In genomic region chr3:73188707-73189106, GRCh38 we compare ENCODE assay signal across 19 cellular contexts.
DNase-seq lines count a peak whose midpoint lies in the region; ATAC-seq and TF ChIP-seq lines count a peak whose summit lies in the region.
"Had no signal": no experiment of that assay in that cellular context is flagged by ENCODE, and none has a peak within 500 bp of the region (broad histone marks: within the 10 kb centered on the region; RNA-seq: fewer than 3 reads in every experiment).

No MANE protein-coding gene starts in this region.

- H3K4me1 Mint-ChIP-seq in glutamatergic neuron (ENCODE audit: low read depth, unreplicated experiment) = peaks cover 36% of the 10 kb centered on the region
- H3K4me1 Mint-ChIP-seq in activated T-cell treated with anti-CD3 and anti-CD28 coated beads, Interleukin-2, amount 50 U/mL, for 72 hours (ENCODE audit: low read depth) = no peaks in the 10 kb centered on the region
- H3K4me1 Mint-ChIP-seq: naive thymus-derived CD8-positive, alpha-beta T cell; stimulated activated naive CD8-positive, alpha-beta T cell treated with anti-CD3 and anti-CD28 coated beads, Interleukin-15, amount 100 ng/mL, for 72 hours had no signal

- DNase-seq in DMS53 treated with DMSO at 0.1 percent for 48 hours (lab: John Stamatoyannopoulos, UW; ENCODE audit: unreplicated experiment) = peak; percentile 48
- peak; percentile 16 for DNase-seq in NCI-H1694 treated with DMSO at 0.1 percent for 48 hours (lab: John Stamatoyannopoulos, UW)
- peak; percentile 84 for DNase-seq in NCI-H69 (lab: John Stamatoyannopoulos, UW)
- DNase-seq in glutamatergic neuron = no peak
- no peak for DNase-seq in activated CD4-positive, alpha-beta T cell treated with anti-CD3 and anti-CD28 coated beads, Interleukin-2, amount 50 U/mL, for 1 hour
- DNase-seq in activated T-cell treated with anti-CD3 and anti-CD28 coated beads, Interleukin-2, amount 50 U/mL, for 72 hours = no peak
- no peak for DNase-seq in NCI-H345 (lab: John Stamatoyannopoulos, UW)
- DNase-seq: activated CD4-positive, alpha-beta T cell treated with anti-CD3 and anti-CD28 coated beads for 4 hours; activated T-cell treated with anti-CD3 and anti-CD28 coated beads, Interleukin-2, amount 50 U/mL, for 4 hours; Kasumi-1; MV-4-11; naive thymus-derived CD8-positive, alpha-beta T cell; NCI-H2029; NCI-H526 treated with DMSO at 0.1 percent for 48 hours; stimulated activated naive CD8-positive, alpha-beta T cell treated with anti-CD3 and anti-CD28 coated beads, Interleukin-15, amount 100 ng/mL, for 72 hours; uterus had no signal

- peaks cover 16% of the 10 kb centered on the region for H3K9me3 Mint-ChIP-seq in glutamatergic neuron (ENCODE audit: unreplicated experiment)
- H3K9me3 Mint-ChIP-seq in activated T-cell treated with anti-CD3 and anti-CD28 coated beads, Interleukin-2, amount 50 U/mL, for 72 hours = peaks cover 0 to 3% of the 10 kb centered on the region in 2 donors
- H3K9me3 Mint-ChIP-seq: activated T-cell treated with anti-CD3 and anti-CD28 coated beads, Interleukin-2, amount 50 U/mL, for 4 hours; stimulated activated naive CD8-positive, alpha-beta T cell treated with anti-CD3 and anti-CD28 coated beads, Interleukin-15, amount 100 ng/mL, for 72 hours had no signal

- peaks cover 5% of the 10 kb centered on the region for H3K27me3 Mint-ChIP-seq in glutamatergic neuron (ENCODE audit: unreplicated experiment)
- H3K27me3 Mint-ChIP-seq in activated T-cell treated with anti-CD3 and anti-CD28 coated beads, Interleukin-2, amount 50 U/mL, for 72 hours (ENCODE audit: low read depth) = peaks cover 23% of the 10 kb centered on the region

- H3K36me3 Mint-ChIP-seq in glutamatergic neuron (ENCODE audit: unreplicated experiment) = no peaks in the 10 kb centered on the region
- H3K36me3 Mint-ChIP-seq in activated T-cell treated with anti-CD3 and anti-CD28 coated beads, Interleukin-2, amount 50 U/mL, for 72 hours (ENCODE audit: insufficient read depth in 2 of 2) = no peaks in the 10 kb centered on the region
- H3K36me3 Mint-ChIP-seq: mesothelial cell of epicardium; naive thymus-derived CD8-positive, alpha-beta T cell had no signal

- peak overlapping the region; percentile 77 for H3K27ac Mint-ChIP-seq in glutamatergic neuron (ENCODE audit: unreplicated experiment)
- H3K27ac Mint-ChIP-seq in activated T-cell treated with anti-CD3 and anti-CD28 coated beads, Interleukin-2, amount 50 U/mL, for 72 hours = no peak overlapping the region
- H3K27ac Mint-ChIP-seq: mesothelial cell of epicardium; naive thymus-derived CD8-positive, alpha-beta T cell had no signal

- ATAC-seq in GM21786 (IDR thresholded peaks at IDR 0.05; ENCODE audit: unreplicated experiment) = no peak
- ATAC-seq in activated T-cell treated with anti-CD3 and anti-CD28 coated beads, Interleukin-2, amount 50 U/mL, for 72 hours (replicated peaks in 1 of 2) = no peak
- ATAC-seq: activated T-cell treated with anti-CD3 and anti-CD28 coated beads, Interleukin-2, amount 50 U/mL, for 4 hours; HepG2; naive thymus-derived CD8-positive, alpha-beta T cell; stimulated activated naive CD8-positive, alpha-beta T cell treated with anti-CD3 and anti-CD28 coated beads, Interleukin-15, amount 100 ng/mL, for 72 hours had no signal

- no peak for TF ChIP-seq CTCF in glutamatergic neuron (IDR thresholded peaks at IDR 0.05; ENCODE audit: partially characterized antibody, unreplicated experiment)

- H3K4me3 Mint-ChIP-seq in glutamatergic neuron (ENCODE audit: unreplicated experiment) = peak overlapping the region; percentile 13
- H3K4me3 Mint-ChIP-seq in activated T-cell treated with anti-CD3 and anti-CD28 coated beads, Interleukin-2, amount 50 U/mL, for 72 hours = no peak overlapping the region
- H3K4me3 Mint-ChIP-seq: activated T-cell treated with anti-CD3 and anti-CD28 coated beads, Interleukin-2, amount 50 U/mL, for 4 hours; mesothelial cell of epicardium; naive thymus-derived CD8-positive, alpha-beta T cell; stimulated activated naive CD8-positive, alpha-beta T cell treated with anti-CD3 and anti-CD28 coated beads, Interleukin-15, amount 100 ng/mL, for 72 hours had no signal

Comparison
In these comparisons a context has a peak if more than half of its experiments do, and no peak if none do; other contexts are left out.
1. DNase-seq: peak in DMS53 treated with DMSO at 0.1 percent for 48 hours (single experiment), NCI-H1694 treated with DMSO at 0.1 percent for 48 hours (single experiment) and NCI-H69 (single experiment); none in glutamatergic neuron (single experiment), activated CD4-positive, alpha-beta T cell treated with anti-CD3 and anti-CD28 coated beads, Interleukin-2, amount 50 U/mL, for 1 hour (single experiment), activated T-cell treated with anti-CD3 and anti-CD28 coated beads, Interleukin-2, amount 50 U/mL, for 72 hours (0 of 2) and NCI-H345 (single experiment).